Comparison of ENCODE assay signal across 28 cellular contexts in the genomic region with DNA sequence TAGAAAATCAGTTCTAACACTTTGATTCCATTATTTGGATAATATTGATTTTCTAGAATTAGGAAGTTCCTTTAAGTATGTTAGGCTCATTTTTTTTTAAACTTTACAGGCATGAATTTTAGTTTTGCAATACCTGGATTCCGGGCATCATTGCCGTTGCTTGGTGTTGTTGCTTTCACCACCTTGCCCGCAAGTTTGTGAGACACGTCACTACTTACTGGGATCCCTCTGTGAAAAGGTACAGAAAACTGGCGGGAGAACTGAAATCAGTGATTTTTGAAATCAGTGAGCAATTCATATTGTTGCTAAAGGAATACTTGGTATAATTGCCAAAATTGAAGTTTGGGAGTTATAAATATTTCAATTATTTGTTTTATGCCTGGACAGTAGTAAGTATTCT.
"Had no signal": no experiment of that assay in that cellular context is flagged by ENCODE, and none has a peak within 500 bp of the region (broad histone marks: within the 10 kb centered on the region; RNA-seq: fewer than 3 reads in every experiment).

No MANE protein-coding gene starts in this region.

- H3K27ac Mint-ChIP-seq: naive thymus-derived CD8-positive, alpha-beta T cell; natural killer cell treated with Interleukin-12 subunit alpha and Interleukin-12 subunit beta and Interleukin-15 and Interleukin-18, amount 100 ng/mL, for 72 hours; nephron progenitor cell; stimulated activated memory B cell treated with anti-CD40 and anti-IgM and Interleukin-4, amounts not matched to agents 10 μg/mL and 1 μg/mL and 100 μg/mL, for 72 hours; stimulated activated naive CD8-positive, alpha-beta T cell treated with anti-CD3 and anti-CD28 coated beads, Interleukin-15, amount 100 ng/mL, for 72 hours had no signal

- H3K4me1 ChIP-seq: pancreas, prostate gland, spleen, suprapubic skin, testis, tibial artery, transverse colon, upper lobe of left lung, vagina had no signal

- H3K27ac ChIP-seq: neutrophil, pancreas, prostate gland, skin epidermis, spleen, suprapubic skin, testis, tibial artery, transverse colon, upper lobe of left lung, vagina had no signal

- H3K36me3 Mint-ChIP-seq: naive thymus-derived CD8-positive, alpha-beta T cell; natural killer cell treated with Interleukin-12 subunit alpha and Interleukin-12 subunit beta and Interleukin-15 and Interleukin-18, amount 100 ng/mL, for 72 hours; stimulated activated memory B cell treated with anti-CD40 and anti-IgM and Interleukin-4, amounts not matched to agents 10 μg/mL and 1 μg/mL and 100 μg/mL, for 72 hours had no signal

- H3K36me3 ChIP-seq: neutrophil, pancreas, prostate gland, spleen, suprapubic skin, tibial artery, transverse colon, upper lobe of left lung, vagina had no signal

- H3K4me3 ChIP-seq: pancreas, prostate gland, skin epidermis, smooth muscle cell, spleen, suprapubic skin, testis, tibial artery, transverse colon, upper lobe of left lung, vagina had no signal

- H3K27me3 ChIP-seq: pancreas, suprapubic skin, testis, tibial artery, upper lobe of left lung, vagina had no signal

- H3K9me3 Mint-ChIP-seq: naive thymus-derived CD8-positive, alpha-beta T cell; natural killer cell treated with Interleukin-12 subunit alpha and Interleukin-12 subunit beta and Interleukin-15 and Interleukin-18, amount 100 ng/mL, for 72 hours; nephron progenitor cell; neural crest cell; stimulated activated naive CD8-positive, alpha-beta T cell treated with anti-CD3 and anti-CD28 coated beads, Interleukin-15, amount 100 ng/mL, for 72 hours had no signal

- H3K4me1 Mint-ChIP-seq: naive thymus-derived CD8-positive, alpha-beta T cell; nephron progenitor cell; stimulated activated memory B cell treated with anti-CD40 and anti-IgM and Interleukin-4, amounts not matched to agents 10 μg/mL and 1 μg/mL and 100 μg/mL, for 72 hours; stimulated activated naive CD8-positive, alpha-beta T cell treated with anti-CD3 and anti-CD28 coated beads, Interleukin-15, amount 100 ng/mL, for 72 hours had no signal

- DNase-seq: naive thymus-derived CD8-positive, alpha-beta T cell; nephron progenitor cell; nucleus accumbens; pancreas; right cardiac atrium; spleen; stimulated activated CD4-positive, alpha-beta T cell treated with anti-CD3 and anti-CD28 coated beads, Interleukin-12 subunit alpha, Interleukin-12 subunit beta, amount 100 ng/mL, for 4 hours; stimulated activated CD4-positive, alpha-beta T cell treated with anti-CD3 and anti-CD28 coated beads, Interleukin-1b, Interleukin-23, amount 100 ng/mL, for 48 hours; stimulated activated CD4-positive, alpha-beta T cell treated with anti-CD3 and anti-CD28 coated beads, Interleukin-4, amount 100 ng/mL, for 1 hour; stimulated activated CD4-positive, alpha-beta T cell treated with anti-CD3 and anti-CD28 coated beads, Interleukin-4, amount 100 ng/mL, for 4 hours; stimulated activated CD8-positive, alpha-beta memory T cell treated with anti-CD3 and anti-CD28 coated beads, Interleukin-4, amount 100 ng/mL, for 48 hours; stimulated activated naive CD4-positive, alpha-beta T cell; stimulated activated naive CD8-positive, alpha-beta T cell treated with anti-CD3 and anti-CD28 coated beads, Interleukin-15, amount 100 ng/mL, for 72 hours; stimulated activated naive CD8-positive, alpha-beta T cell treated with anti-CD3 and anti-CD28 coated beads, Interleukin-15, Interleukin-2, amounts not matched to agents 100 U/mL and 50 U/mL, for 24 hours; substantia nigra; testis; tibial artery; transverse colon; upper lobe of left lung had no signal

- H3K4me3 Mint-ChIP-seq: naive thymus-derived CD8-positive, alpha-beta T cell; natural killer cell treated with Interleukin-12 subunit alpha and Interleukin-12 subunit beta and Interleukin-15 and Interleukin-18, amount 100 ng/mL, for 72 hours; nephron progenitor cell; neural crest cell; stimulated activated memory B cell treated with anti-CD40 and anti-IgM and Interleukin-4, amounts not matched to agents 10 μg/mL and 1 μg/mL and 100 μg/mL, for 72 hours; stimulated activated naive CD8-positive, alpha-beta T cell treated with anti-CD3 and anti-CD28 coated beads, Interleukin-15, amount 100 ng/mL, for 72 hours had no signal

- H3K9me3 ChIP-seq: neutrophil, pancreas, prostate gland, spleen, testis, tibial artery, transverse colon, upper lobe of left lung, vagina had no signal
